1 cellular context compared by ENCODE assay signal in genomic region chr3:46909535-46910161, GRCh38.
TF ChIP-seq lines count a peak whose summit lies in the region.

No MANE protein-coding gene starts in this region.

TF ChIP-seq in HEK293, 187 proteins besides CTCF, POLR2A, EP300 and RAD21 (continued from another document):
- TF ChIP-seq ZBTB10 (tag by site-specific recombination; IDR thresholded peaks at IDR 0.05) (peak; percentile 37; the same call in 1 of the 2 replicates), ZNF629 (tag by site-specific recombination; IDR thresholded peaks at IDR 0.05) (0 out of 2 replicates have a peak, but pooled peaks have one; percentile 38), INSM2 (tag by site-specific recombination; IDR thresholded peaks at IDR 0.05) (no peak), GLIS2 (tag by site-specific recombination; IDR thresholded peaks at IDR 0.05) (peak; percentile 53)
